In the genomic region with DNA sequence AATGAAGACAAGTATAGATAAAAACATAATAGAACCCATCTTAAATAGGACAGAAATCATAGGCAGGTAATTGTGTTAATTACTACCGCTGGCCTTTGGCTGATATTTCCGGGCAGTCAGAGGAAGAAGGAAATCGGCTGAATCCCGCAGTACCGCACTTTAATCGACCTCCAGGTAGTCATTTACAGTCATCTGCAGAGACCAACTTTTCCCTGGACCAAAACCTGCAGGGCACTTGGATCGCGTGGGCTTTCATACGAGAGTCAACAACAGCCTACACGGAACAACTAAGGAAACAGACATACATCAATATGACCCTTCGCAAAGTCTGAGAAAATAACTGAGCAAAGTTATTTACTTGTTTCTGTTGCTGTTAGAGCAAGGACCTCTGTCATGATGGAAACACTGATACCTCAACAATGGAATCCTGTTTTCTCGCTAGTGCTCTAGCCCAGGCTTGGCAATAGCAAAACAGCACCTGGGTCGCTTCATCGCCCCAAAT, we compare ENCODE assay signal across 1 cellular context.
TF ChIP-seq lines count a peak whose summit lies in the region.

No MANE protein-coding gene starts in this region.

TF ChIP-seq in HepG2, 621 proteins besides CTCF, POLR2A, EP300 and RAD21 (continued from another document and continues in another):
- no peak for TF ChIP-seq JUNB (CRISPR knock-in tag; IDR thresholded peaks at IDR 0.05; ENCODE audit: borderline replicate concordance)
- TF ChIP-seq ZNF589 (CRISPR knock-in tag; conservative IDR thresholded peaks at IDR 0.05): no peak
- 0 out of 2 replicates have a peak, but pooled peaks have one; percentile 53 for TF ChIP-seq ISX (CRISPR knock-in tag; conservative IDR thresholded peaks at IDR 0.05)
- TF ChIP-seq HMG20B (CRISPR knock-in tag; conservative IDR thresholded peaks at IDR 0.05): no peak
- TF ChIP-seq, protein P1, sequence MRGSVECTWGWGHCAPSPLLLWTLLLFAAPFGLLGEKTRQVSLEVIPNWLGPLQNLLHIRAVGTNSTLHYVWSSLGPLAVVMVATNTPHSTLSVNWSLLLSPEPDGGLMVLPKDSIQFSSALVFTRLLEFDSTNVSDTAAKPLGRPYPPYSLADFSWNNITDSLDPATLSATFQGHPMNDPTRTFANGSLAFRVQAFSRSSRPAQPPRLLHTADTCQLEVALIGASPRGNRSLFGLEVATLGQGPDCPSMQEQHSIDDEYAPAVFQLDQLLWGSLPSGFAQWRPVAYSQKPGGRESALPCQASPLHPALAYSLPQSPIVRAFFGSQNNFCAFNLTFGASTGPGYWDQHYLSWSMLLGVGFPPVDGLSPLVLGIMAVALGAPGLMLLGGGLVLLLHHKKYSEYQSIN (CRISPR knock-in tag; IDR thresholded peaks at IDR 0.05; ENCODE audit: borderline replicate concordance): no peak
- no peak for TF ChIP-seq ERF (CRISPR knock-in tag; IDR thresholded peaks at IDR 0.05)
- TF ChIP-seq IKZF1 (IDR thresholded peaks at IDR 0.05): no peak
- TF ChIP-seq KAT7 (CRISPR knock-in tag; IDR thresholded peaks at IDR 0.05; ENCODE audit: borderline replicate concordance): no peak
- no peak for TF ChIP-seq ZNF44 (CRISPR knock-in tag; IDR thresholded peaks at IDR 0.05)
- no peak for TF ChIP-seq MEIS2 (CRISPR knock-in tag; IDR thresholded peaks at IDR 0.05)
- TF ChIP-seq, protein P2, sequence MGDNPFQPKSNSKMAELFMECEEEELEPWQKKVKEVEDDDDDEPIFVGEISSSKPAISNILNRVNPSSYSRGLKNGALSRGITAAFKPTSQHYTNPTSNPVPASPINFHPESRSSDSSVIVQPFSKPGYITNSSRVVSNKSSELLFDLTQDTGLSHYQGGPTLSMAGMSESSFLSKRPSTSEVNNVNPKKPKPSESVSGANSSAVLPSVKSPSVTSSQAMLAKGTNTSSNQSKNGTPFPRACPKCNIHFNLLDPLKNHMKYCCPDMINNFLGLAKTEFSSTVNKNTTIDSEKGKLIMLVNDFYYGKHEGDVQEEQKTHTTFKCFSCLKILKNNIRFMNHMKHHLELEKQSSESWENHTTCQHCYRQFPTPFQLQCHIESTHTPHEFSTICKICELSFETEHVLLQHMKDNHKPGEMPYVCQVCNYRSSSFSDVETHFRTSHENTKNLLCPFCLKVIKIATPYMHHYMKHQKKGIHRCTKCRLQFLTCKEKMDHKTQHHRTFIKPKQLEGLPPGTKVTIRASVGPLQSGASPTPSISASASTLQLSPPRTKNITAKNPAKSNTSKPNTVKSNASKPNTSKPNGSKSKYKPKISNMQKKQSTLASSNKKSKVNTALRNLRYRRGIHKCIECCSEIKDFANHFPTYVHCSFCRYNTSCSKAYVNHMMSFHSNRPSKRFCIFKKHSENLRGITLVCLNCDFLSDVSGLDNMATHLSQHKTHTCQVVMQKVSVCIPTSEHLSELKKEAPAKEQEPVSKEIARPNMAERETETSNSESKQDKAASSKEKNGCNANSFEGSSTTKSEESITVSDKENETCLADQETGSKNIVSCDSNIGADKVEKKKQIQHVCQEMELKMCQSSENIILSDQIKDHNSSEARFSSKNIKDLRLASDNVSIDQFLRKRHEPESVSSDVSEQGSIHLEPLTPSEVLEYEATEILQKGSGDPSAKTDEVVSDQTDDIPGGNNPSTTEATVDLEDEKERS (CRISPR knock-in tag; IDR thresholded peaks at IDR 0.05): 0 out of 2 replicates have a peak, but pooled peaks have one; percentile 9
- TF ChIP-seq ARNT2 (CRISPR knock-in tag; IDR thresholded peaks at IDR 0.05; ENCODE audit: low read depth): no peak
- TF ChIP-seq ZNF850 (CRISPR knock-in tag; conservative IDR thresholded peaks at IDR 0.05): no peak
- TF ChIP-seq ZNF747 (CRISPR knock-in tag; IDR thresholded peaks at IDR 0.05; ENCODE audit: borderline replicate concordance): no peak
- no peak for TF ChIP-seq ZNF614 (CRISPR knock-in tag; IDR thresholded peaks at IDR 0.05; ENCODE audit: borderline replicate concordance)
- TF ChIP-seq ZNF501 (CRISPR knock-in tag; IDR thresholded peaks at IDR 0.05): 0 out of 2 replicates have a peak, but pooled peaks have one; percentile 75
- 0 out of 2 replicates have a peak, but pooled peaks have one; percentile 16 for TF ChIP-seq RXRB (CRISPR knock-in tag; IDR thresholded peaks at IDR 0.05; ENCODE audit: borderline replicate concordance)
- no peak for TF ChIP-seq MIER2 (CRISPR knock-in tag; IDR thresholded peaks at IDR 0.05)
- TF ChIP-seq, protein P3, sequence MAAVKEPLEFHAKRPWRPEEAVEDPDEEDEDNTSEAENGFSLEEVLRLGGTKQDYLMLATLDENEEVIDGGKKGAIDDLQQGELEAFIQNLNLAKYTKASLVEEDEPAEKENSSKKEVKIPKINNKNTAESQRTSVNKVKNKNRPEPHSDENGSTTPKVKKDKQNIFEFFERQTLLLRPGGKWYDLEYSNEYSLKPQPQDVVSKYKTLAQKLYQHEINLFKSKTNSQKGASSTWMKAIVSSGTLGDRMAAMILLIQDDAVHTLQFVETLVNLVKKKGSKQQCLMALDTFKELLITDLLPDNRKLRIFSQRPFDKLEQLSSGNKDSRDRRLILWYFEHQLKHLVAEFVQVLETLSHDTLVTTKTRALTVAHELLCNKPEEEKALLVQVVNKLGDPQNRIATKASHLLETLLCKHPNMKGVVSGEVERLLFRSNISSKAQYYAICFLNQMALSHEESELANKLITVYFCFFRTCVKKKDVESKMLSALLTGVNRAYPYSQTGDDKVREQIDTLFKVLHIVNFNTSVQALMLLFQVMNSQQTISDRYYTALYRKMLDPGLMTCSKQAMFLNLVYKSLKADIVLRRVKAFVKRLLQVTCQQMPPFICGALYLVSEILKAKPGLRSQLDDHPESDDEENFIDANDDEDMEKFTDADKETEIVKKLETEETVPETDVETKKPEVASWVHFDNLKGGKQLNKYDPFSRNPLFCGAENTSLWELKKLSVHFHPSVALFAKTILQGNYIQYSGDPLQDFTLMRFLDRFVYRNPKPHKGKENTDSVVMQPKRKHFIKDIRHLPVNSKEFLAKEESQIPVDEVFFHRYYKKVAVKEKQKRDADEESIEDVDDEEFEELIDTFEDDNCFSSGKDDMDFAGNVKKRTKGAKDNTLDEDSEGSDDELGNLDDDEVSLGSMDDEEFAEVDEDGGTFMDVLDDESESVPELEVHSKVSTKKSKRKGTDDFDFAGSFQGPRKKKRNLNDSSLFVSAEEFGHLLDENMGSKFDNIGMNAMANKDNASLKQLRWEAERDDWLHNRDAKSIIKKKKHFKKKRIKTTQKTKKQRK (IDR thresholded peaks at IDR 0.05; ENCODE audit: low read length): no peak
- TF ChIP-seq, protein P4, sequence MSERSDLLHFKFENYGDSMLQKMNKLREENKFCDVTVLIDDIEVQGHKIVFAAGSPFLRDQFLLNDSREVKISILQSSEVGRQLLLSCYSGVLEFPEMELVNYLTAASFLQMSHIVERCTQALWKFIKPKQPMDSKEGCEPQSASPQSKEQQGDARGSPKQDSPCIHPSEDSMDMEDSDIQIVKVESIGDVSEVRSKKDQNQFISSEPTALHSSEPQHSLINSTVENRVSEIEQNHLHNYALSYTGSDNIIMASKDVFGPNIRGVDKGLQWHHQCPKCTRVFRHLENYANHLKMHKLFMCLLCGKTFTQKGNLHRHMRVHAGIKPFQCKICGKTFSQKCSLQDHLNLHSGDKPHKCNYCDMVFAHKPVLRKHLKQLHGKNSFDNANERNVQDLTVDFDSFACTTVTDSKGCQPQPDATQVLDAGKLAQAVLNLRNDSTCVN (CRISPR knock-in tag; IDR thresholded peaks at IDR 0.05; ENCODE audit: borderline replicate concordance): no peak
- no peak for TF ChIP-seq IRX3 (CRISPR knock-in tag; IDR thresholded peaks at IDR 0.05; ENCODE audit: borderline replicate concordance, low read depth)
- TF ChIP-seq CEBPB (IDR thresholded peaks at IDR 0.05; ENCODE audit: borderline replicate concordance, low read depth, low read length): no peak
- TF ChIP-seq FOXJ3 (CRISPR knock-in tag; IDR thresholded peaks at IDR 0.05; ENCODE audit: borderline replicate concordance): 0 out of 2 replicates have a peak, but pooled peaks have one; percentile 70
- TF ChIP-seq KDM6A (CRISPR knock-in tag; IDR thresholded peaks at IDR 0.05; ENCODE audit: low read depth): no peak
- 0 out of 2 replicates have a peak, but pooled peaks have one; percentile 24 for TF ChIP-seq ZNF549 (CRISPR knock-in tag; IDR thresholded peaks at IDR 0.05)
- no peak for TF ChIP-seq GABPA (IDR thresholded peaks at IDR 0.05; ENCODE audit: low read depth, low read length)
- TF ChIP-seq GABPA (CRISPR knock-in tag; IDR thresholded peaks at IDR 0.05; ENCODE audit: low read depth): peak; percentile 41; the same call in 1 of the 2 replicates
- no peak for TF ChIP-seq ARNTL (CRISPR knock-in tag; IDR thresholded peaks at IDR 0.05)
- TF ChIP-seq FOXP1 (IDR thresholded peaks at IDR 0.05): no peak
- 0 out of 2 replicates have a peak, but pooled peaks have one; percentile 9 for TF ChIP-seq FOXP1 (CRISPR knock-in tag; IDR thresholded peaks at IDR 0.05)
- TF ChIP-seq NCOA2 (CRISPR knock-in tag; IDR thresholded peaks at IDR 0.05): no peak
- TF ChIP-seq ZNF282 (IDR thresholded peaks at IDR 0.05; ENCODE audit: partially characterized antibody): no peak
- TF ChIP-seq, protein P5, sequence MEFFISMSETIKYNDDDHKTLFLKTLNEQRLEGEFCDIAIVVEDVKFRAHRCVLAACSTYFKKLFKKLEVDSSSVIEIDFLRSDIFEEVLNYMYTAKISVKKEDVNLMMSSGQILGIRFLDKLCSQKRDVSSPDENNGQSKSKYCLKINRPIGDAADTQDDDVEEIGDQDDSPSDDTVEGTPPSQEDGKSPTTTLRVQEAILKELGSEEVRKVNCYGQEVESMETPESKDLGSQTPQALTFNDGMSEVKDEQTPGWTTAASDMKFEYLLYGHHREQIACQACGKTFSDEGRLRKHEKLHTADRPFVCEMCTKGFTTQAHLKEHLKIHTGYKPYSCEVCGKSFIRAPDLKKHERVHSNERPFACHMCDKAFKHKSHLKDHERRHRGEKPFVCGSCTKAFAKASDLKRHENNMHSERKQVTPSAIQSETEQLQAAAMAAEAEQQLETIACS (CRISPR knock-in tag; IDR thresholded peaks at IDR 0.05): no peak
- TF ChIP-seq, protein P6, sequence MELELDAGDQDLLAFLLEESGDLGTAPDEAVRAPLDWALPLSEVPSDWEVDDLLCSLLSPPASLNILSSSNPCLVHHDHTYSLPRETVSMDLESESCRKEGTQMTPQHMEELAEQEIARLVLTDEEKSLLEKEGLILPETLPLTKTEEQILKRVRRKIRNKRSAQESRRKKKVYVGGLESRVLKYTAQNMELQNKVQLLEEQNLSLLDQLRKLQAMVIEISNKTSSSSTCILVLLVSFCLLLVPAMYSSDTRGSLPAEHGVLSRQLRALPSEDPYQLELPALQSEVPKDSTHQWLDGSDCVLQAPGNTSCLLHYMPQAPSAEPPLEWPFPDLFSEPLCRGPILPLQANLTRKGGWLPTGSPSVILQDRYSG (CRISPR knock-in tag; IDR thresholded peaks at IDR 0.05): no peak
- 0 out of 2 replicates have a peak, but pooled peaks have one; percentile 62 for TF ChIP-seq ZNF557 (CRISPR knock-in tag; IDR thresholded peaks at IDR 0.05)
- TF ChIP-seq XBP1 (CRISPR knock-in tag; IDR thresholded peaks at IDR 0.05): no peak
- TF ChIP-seq CBX2 (IDR thresholded peaks at IDR 0.05; ENCODE audit: low read depth, low read length): no peak
- TF ChIP-seq CBX2 (CRISPR knock-in tag; IDR thresholded peaks at IDR 0.05; ENCODE audit: low read depth): no peak
- TF ChIP-seq, protein P7, sequence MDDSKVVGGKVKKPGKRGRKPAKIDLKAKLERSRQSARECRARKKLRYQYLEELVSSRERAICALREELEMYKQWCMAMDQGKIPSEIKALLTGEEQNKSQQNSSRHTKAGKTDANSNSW (CRISPR knock-in tag; IDR thresholded peaks at IDR 0.05; ENCODE audit: borderline replicate concordance): no peak
- no peak for TF ChIP-seq REPIN1 (CRISPR knock-in tag; IDR thresholded peaks at IDR 0.05; ENCODE audit: borderline replicate concordance, low read depth)
- no peak for TF ChIP-seq ZKSCAN5 (CRISPR knock-in tag; IDR thresholded peaks at IDR 0.05)
- TF ChIP-seq, protein P8, sequence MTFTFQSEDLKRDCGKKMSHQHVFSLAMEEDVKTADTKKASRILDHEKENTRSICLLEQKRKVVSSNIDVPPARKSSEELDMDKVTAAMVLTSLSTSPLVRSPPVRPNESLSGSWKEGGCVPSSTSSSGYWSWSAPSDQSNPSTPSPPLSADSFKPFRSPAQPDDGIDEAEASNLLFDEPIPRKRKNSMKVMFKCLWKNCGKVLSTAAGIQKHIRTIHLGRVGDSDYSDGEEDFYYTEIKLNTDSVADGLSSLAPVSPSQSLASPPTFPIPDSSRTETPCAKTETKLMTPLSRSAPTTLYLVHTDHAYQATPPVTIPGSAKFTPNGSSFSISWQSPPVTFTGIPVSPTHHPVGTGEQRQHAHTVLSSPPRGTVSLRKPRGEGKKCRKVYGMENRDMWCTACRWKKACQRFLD (CRISPR knock-in tag; IDR thresholded peaks at IDR 0.05; ENCODE audit: borderline replicate concordance): no peak
- TF ChIP-seq ZNF430 (CRISPR knock-in tag; IDR thresholded peaks at IDR 0.05): no peak
- TF ChIP-seq, protein P9, sequence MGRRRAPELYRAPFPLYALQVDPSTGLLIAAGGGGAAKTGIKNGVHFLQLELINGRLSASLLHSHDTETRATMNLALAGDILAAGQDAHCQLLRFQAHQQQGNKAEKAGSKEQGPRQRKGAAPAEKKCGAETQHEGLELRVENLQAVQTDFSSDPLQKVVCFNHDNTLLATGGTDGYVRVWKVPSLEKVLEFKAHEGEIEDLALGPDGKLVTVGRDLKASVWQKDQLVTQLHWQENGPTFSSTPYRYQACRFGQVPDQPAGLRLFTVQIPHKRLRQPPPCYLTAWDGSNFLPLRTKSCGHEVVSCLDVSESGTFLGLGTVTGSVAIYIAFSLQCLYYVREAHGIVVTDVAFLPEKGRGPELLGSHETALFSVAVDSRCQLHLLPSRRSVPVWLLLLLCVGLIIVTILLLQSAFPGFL (CRISPR knock-in tag; IDR thresholded peaks at IDR 0.05): no peak
